ENCODE assay signal across 16 cellular contexts in genomic region chr1:221437924-221438323, GRCh38.
DNase-seq lines count a peak whose midpoint lies in the region; ATAC-seq, FAIRE-seq and TF ChIP-seq lines count a peak whose summit lies in the region.
"Had no signal": no experiment of that assay in that cellular context is flagged by ENCODE, and none has a peak within 500 bp of the region (broad histone marks: within the 10 kb centered on the region; RNA-seq: fewer than 3 reads in every experiment).

No MANE protein-coding gene starts in this region.

- no peaks in the 10 kb centered on the region for H3K4me1 ChIP-seq in K562 (replicated peaks in 1 of 2; ENCODE audit: control insufficient read depth in 2 of 2, insufficient read depth in 2 of 2, low read length in 2 of 2)
- H3K4me1 ChIP-seq: BE2C had no signal

- intact Hi-C loops in K562 (cut with micrococcal nuclease), result loop anchor here (5.0 to 10.0 kb wide), 2 partner anchors 176 to 763 kb away; no protein-coding TSS in a partner anchor

- no peak for TF ChIP-seq RAD21 in K562 (CRISPR knock-in tag; conservative IDR thresholded peaks at IDR 0.05 in 1 of 2, IDR thresholded peaks at IDR 0.05 in 1 of 2)

- H3K9me3 ChIP-seq in K562 (replicated peaks; ENCODE audit: control insufficient read depth, insufficient read depth, low read depth, low read length), result no peaks in the 10 kb centered on the region
- H3K9me3 ChIP-seq: BE2C, body of pancreas had no signal

- H3K9me1 ChIP-seq in K562 (ENCODE audit: control insufficient read depth, insufficient read depth, low read length), result no peaks in the 10 kb centered on the region

- H3K4me2 ChIP-seq in K562 (ENCODE audit: insufficient read depth, low read length), result no peak overlapping the region

- BruUV-seq in K562 (replicated peaks; lab: Mats Ljungman, UMichigan), result no TSS peak

- in situ Hi-C loops in K562 (cut with MboI), result loop anchor here (10.0 kb wide), 1 partner anchor 623 kb away; no protein-coding TSS in a partner anchor

- no peaks in the 10 kb centered on the region for H4K20me1 ChIP-seq in K562 (replicated peaks; ENCODE audit: control insufficient read depth, insufficient read depth, low read length)

- ATAC-seq in K562 (no peak), HG02885 (IDR thresholded peaks at IDR 0.05; ENCODE audit: poor library complexity, unreplicated experiment) (no peak)
- ATAC-seq: body of pancreas, left lobe of liver had no signal

- no peak for TF ChIP-seq EP300 in K562 (IDR thresholded peaks at IDR 0.05; ENCODE audit: low read length)

- no peak overlapping the region for H3K9ac ChIP-seq in K562 (ENCODE audit: insufficient read depth in 1 of 2, low read depth in 2 of 2, low read length in 2 of 2)

- CTCF ChIA-PET in K562 (lab: Yijun Ruan, JAX; ENCODE audit: low intra/inter-chr PET ratio), result no interaction called here

- no peak overlapping the region for H2AFZ ChIP-seq in K562 (ENCODE audit: low read depth, low read length)

- no peak for FAIRE-seq in K562 (lab: Jason Lieb, UNC)

- H3K79me2 ChIP-seq in K562 (ENCODE audit: control insufficient read depth, insufficient read depth, low read length), result no peaks in the 10 kb centered on the region

- H3K36me3 ChIP-seq in K562 (ENCODE audit: control insufficient read depth, insufficient read depth, low read length), result no peaks in the 10 kb centered on the region
- H3K36me3 ChIP-seq: BE2C had no signal

- no peaks in the 10 kb centered on the region for H3K27me3 ChIP-seq in K562 (ENCODE audit: control insufficient read depth in 2 of 2, insufficient read depth in 2 of 2, low read length in 2 of 2)
- H3K27me3 ChIP-seq: BE2C, body of pancreas had no signal

- H3K4me3 ChIP-seq in K562, result no peak overlapping the region
- H3K4me3 ChIP-seq: body of pancreas had no signal

- H3K27ac ChIP-seq in K562 (ENCODE audit: extremely low read depth, low read depth, low read length), result no peak overlapping the region
- H3K27ac ChIP-seq: body of pancreas had no signal

- DNase-seq in EL (peak; percentile 91), M059J (ENCODE audit: low read depth) (peak; percentile 79), K562 (ENCODE audit: extremely low read depth in 1 of 4, low spot score in 3 of 4) (no peak), kidney tubule cell (ENCODE audit: low spot score) (peak; percentile 39), RKO (ENCODE audit: low spot score) (no peak), anterior cingulate cortex (lab: John Stamatoyannopoulos, UW) (no peak), AML-193 (lab: John Stamatoyannopoulos, UW) (no peak)
- DNase-seq: activated gamma-delta T cell, BE2C, body of pancreas, dermis blood vessel endothelial cell, hypothalamus, NCI-H2081, NCI-H69 had no signal

- 0% methylated on average over 5 of the region's 5 CpGs for WGBS in K562 (ENCODE audit: insufficient coverage, low coverage, missing lambda C conversion rate)

- TF ChIP-seq CTCF in K562 (IDR thresholded peaks at IDR 0.05 in 2 of 3, conservative IDR thresholded peaks at IDR 0.05 in 1 of 3; ENCODE audit: insufficient read depth in 2 of 3, low read depth in 1 of 3, low read length in 3 of 3), result no peak

- no peak for TF ChIP-seq POLR2A in K562 (conservative IDR thresholded peaks at IDR 0.05)

- POLR2A ChIA-PET in K562 (lab: Yijun Ruan, JAX), result no interaction called here

TF ChIP-seq in K562, 482 proteins besides CTCF, POLR2A, EP300 and RAD21:
- TF ChIP-seq HDAC2 (IDR thresholded peaks at IDR 0.05), result no peak
- peak; percentile 16; the same call in 1 of the 2 replicates for TF ChIP-seq FOSL1 (tag; conservative IDR thresholded peaks at IDR 0.05)

Comparison
In these comparisons a context has a peak if more than half of its experiments do, and no peak if none do; other contexts are left out.
1. DNase-seq: peak in EL (single experiment), M059J (single experiment) and kidney tubule cell (single experiment); none in K562 (0 of 4), RKO (single experiment), anterior cingulate cortex (0 of 58) and AML-193 (0 of 2).